ENCODE assay signal across 18 cellular contexts in the genomic region with DNA sequence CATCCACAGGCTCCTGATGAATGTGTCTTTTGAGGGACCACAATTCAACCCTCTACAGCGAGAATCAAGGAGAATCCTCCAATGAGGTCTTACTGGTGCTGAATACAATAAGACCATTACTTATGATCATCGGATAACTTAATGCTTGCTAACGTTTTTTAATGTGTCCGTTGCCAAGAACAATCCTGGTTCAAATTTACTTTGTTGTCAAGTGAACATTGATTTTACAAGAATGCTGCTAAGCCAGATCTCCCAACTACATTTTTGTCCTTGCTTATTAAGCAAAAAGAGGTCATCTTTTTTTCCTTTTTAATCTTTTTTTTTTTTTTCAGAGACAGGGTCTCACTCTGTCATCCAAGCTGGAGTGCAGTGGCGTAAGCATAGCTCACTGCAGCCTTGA.
DNase-seq lines count a peak whose midpoint lies in the region; ATAC-seq, FAIRE-seq and TF ChIP-seq lines count a peak whose summit lies in the region.
"Had no signal": no experiment of that assay in that cellular context is flagged by ENCODE, and none has a peak within 500 bp of the region (broad histone marks: within the 10 kb centered on the region; RNA-seq: fewer than 3 reads in every experiment).

No MANE protein-coding gene starts in this region.

- peak; percentile 77 for ATAC-seq in body of pancreas
- ATAC-seq in pancreas = peak; percentile 23 to 78 (median 69)
- ATAC-seq: CD8-positive, alpha-beta T cell; GM23338; HCT116 had no signal

- no peak for TF ChIP-seq RAD21 in liver (IDR thresholded peaks at IDR 0.05)

- H3K36me3 ChIP-seq in body of pancreas (replicated peaks in 1 of 2; ENCODE audit: insufficient read depth in 1 of 2, low read depth in 2 of 2) (no peaks in the 10 kb centered on the region), liver (ENCODE audit: control insufficient read depth in 4 of 4, insufficient read depth in 3 of 4, low read depth in 1 of 4, low read length in 3 of 4) (no peaks in the 10 kb centered on the region), pancreas (no peaks in the 10 kb centered on the region)

- peak in 1 of 4 donors; percentile 15 for DNase-seq in body of pancreas
- no peak for DNase-seq in pancreas
- no peak for DNase-seq in effector CD8-positive, alpha-beta T cell (lab: John Stamatoyannopoulos, UW)
- DNase-seq in activated CD4-positive, alpha-beta T cell treated with anti-CD3 and anti-CD28 coated beads, Interleukin-2, amount 50 U/mL, for 4 hours = no peak
- DNase-seq in D721Med (ENCODE audit: insufficient read length, low spot score) = no peak
- DNase-seq: C1 segment of cervical spinal cord; Caco-2; CD4-positive, CD25-positive, alpha-beta regulatory T cell; CD8-positive, alpha-beta T cell; DMS53; DMS79 treated with DMSO at 0.1 percent for 48 hours; GF-D8; H9 had no signal

- TF ChIP-seq CTCF in body of pancreas (IDR thresholded peaks at IDR 0.05) (no peak), liver (IDR thresholded peaks at IDR 0.05; ENCODE audit: low read depth, low read length, missing input control) (no peak), pancreas (IDR thresholded peaks at IDR 0.05) (no peak), D721Med (IDR thresholded peaks at IDR 0.05; ENCODE audit: insufficient read depth, missing control alignments) (no peak)

- no peaks in the 10 kb centered on the region for H3K9me3 ChIP-seq in body of pancreas
- no peaks in the 10 kb centered on the region for H3K9me3 ChIP-seq in liver (ENCODE audit: control insufficient read depth in 4 of 4, low read length in 3 of 4)
- H3K9me3 ChIP-seq in pancreas = no peaks in the 10 kb centered on the region
- H3K9me3 ChIP-seq: Caco-2 had no signal

- H3K27me3 ChIP-seq in body of pancreas = no peaks in the 10 kb centered on the region
- H3K27me3 ChIP-seq in liver (ENCODE audit: control insufficient read depth in 4 of 4, insufficient read depth in 4 of 4, low read length in 3 of 4) = no peaks in the 10 kb centered on the region
- H3K27me3 ChIP-seq in pancreas = no peaks in the 10 kb centered on the region

- intact Hi-C loops in body of pancreas (cut with DNase I) = no loop called here
- intact Hi-C loops in pancreas (cut with DNase I) = no loop called here

- no peak for TF ChIP-seq POLR2A in body of pancreas (IDR thresholded peaks at IDR 0.05)

- 29 to 40% methylated on average over 5 of the region's 5 CpGs for WGBS in body of pancreas, 2 donors
- WGBS in liver = 75% methylated on average over 5 of the region's 5 CpGs
- WGBS in pancreas, 2 donors = 18 to 37% methylated on average over 5 of the region's 5 CpGs

- H3K4me3 ChIP-seq in body of pancreas (no peak overlapping the region), liver (ENCODE audit: low read depth in 1 of 3, low read length in 3 of 3) (no peak overlapping the region), pancreas (no peak overlapping the region)
- H3K4me3 ChIP-seq: GM23338 had no signal

- FAIRE-seq in pancreas (lab: Jason Lieb, UNC) (no peak), D721Med (lab: Jason Lieb, UNC) (no peak)
- FAIRE-seq: GM12891, GM18507 had no signal

- H3K4me1 ChIP-seq in body of pancreas (peaks cover 15% of the 10 kb centered on the region), liver (ENCODE audit: control insufficient read depth in 4 of 4, insufficient read depth in 4 of 4, low read length in 3 of 4) (no peaks in the 10 kb centered on the region), pancreas (peaks cover 0 to 4% (median 4%) of the 10 kb centered on the region in 3 donors)
- H3K4me1 ChIP-seq: Caco-2 had no signal

- H3K9ac ChIP-seq in liver (ENCODE audit: low read depth in 1 of 2, low read length in 2 of 2) = no peak overlapping the region

- H3K27ac ChIP-seq in body of pancreas (peak overlapping the region in 2 of 4 donors; percentile 21 to 64), liver (ENCODE audit: low read depth in 1 of 2, low read length in 2 of 2) (no peak overlapping the region), pancreas (no peak overlapping the region)

TF ChIP-seq in liver, 16 proteins besides CTCF, POLR2A, EP300 and RAD21:
- TF ChIP-seq REST (IDR thresholded peaks at IDR 0.05) (no peak), SP1 (IDR thresholded peaks at IDR 0.05) (peak; percentile 8), EGR1 (IDR thresholded peaks at IDR 0.05; ENCODE audit: low read depth in 2 of 2) (no peak)
